27 cellular contexts compared by ENCODE assay signal in the genomic region with DNA sequence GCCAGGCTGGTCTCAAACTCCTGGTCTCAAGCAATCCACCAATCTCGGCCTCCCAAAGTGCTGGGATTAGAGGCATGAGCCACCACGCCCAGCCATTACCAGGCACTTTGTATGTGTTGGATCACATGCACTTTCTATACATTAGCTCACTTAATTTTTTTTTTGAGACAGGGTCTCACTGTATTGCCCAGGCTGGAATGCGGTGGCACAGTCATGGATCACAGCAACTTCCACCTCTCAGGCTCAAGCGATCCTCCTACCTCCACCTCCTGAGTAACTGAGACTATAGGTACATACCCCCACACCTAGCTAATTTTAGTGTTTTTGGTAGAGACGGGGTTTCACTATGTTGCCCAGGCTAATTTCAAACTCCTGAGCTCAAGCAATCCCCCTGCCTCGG.
"Had no signal": no experiment of that assay in that cellular context is flagged by ENCODE, and none has a peak within 500 bp of the region (broad histone marks: within the 10 kb centered on the region; RNA-seq: fewer than 3 reads in every experiment).

No MANE protein-coding gene starts in this region.

- H3K4me1 Mint-ChIP-seq: stimulated activated effector memory CD8-positive, alpha-beta T cell treated with anti-CD3 and anti-CD28 coated beads, Interleukin-12 subunit alpha, Interleukin-12 subunit beta, amount 100 ng/mL, for 72 hours had no signal

- H3K9me3 Mint-ChIP-seq: neural progenitor cell; stimulated activated effector memory CD8-positive, alpha-beta T cell treated with anti-CD3 and anti-CD28 coated beads, Interleukin-12 subunit alpha, Interleukin-12 subunit beta, amount 100 ng/mL, for 72 hours; stimulated activated naive CD8-positive, alpha-beta T cell treated with anti-CD3 and anti-CD28 coated beads, Interleukin-15, Interleukin-2, amounts not matched to agents 100 ng/mL and 50 ng/mL, for 24 hours had no signal

- ATAC-seq: heart right ventricle; left colon; left lung; lower lobe of right lung; naive thymus-derived CD8-positive, alpha-beta T cell; right cardiac atrium; sciatic nerve; stimulated activated effector memory CD8-positive, alpha-beta T cell treated with anti-CD3 and anti-CD28 coated beads, Interleukin-12 subunit alpha, Interleukin-12 subunit beta, amount 100 ng/mL, for 72 hours; upper lobe of right lung had no signal

- H3K9me3 ChIP-seq: heart right ventricle, left lung, lower lobe of right lung, neutrophil, spleen, suprapubic skin, thoracic aorta, tibial artery, upper lobe of right lung had no signal

- H3K36me3 ChIP-seq: heart right ventricle, left lung, lower lobe of right lung, neural progenitor cell, neutrophil, spleen, suprapubic skin, thoracic aorta, tibial artery, upper lobe of right lung had no signal

- DNase-seq: heart right ventricle; hippocampal formation; kidney; left colon; left lung; lower lobe of right lung; mammary epithelial cell; mesenchymal stem cell; naive thymus-derived CD8-positive, alpha-beta T cell; occipital lobe; retina; right cardiac atrium; small intestine; spleen; stimulated activated CD4-positive, alpha-beta T cell treated with anti-CD3 and anti-CD28 coated beads, Interleukin-4, amount 100 ng/mL, for 24 hours; stimulated activated naive CD4-positive, alpha-beta T cell; tibial artery; trophoblast cell; upper lobe of right lung had no signal

- H3K4me3 Mint-ChIP-seq: naive thymus-derived CD8-positive, alpha-beta T cell; neural progenitor cell; stimulated activated effector memory CD8-positive, alpha-beta T cell treated with anti-CD3 and anti-CD28 coated beads, Interleukin-12 subunit alpha, Interleukin-12 subunit beta, amount 100 ng/mL, for 72 hours; stimulated activated naive CD8-positive, alpha-beta T cell treated with anti-CD3 and anti-CD28 coated beads, Interleukin-15, Interleukin-2, amounts not matched to agents 100 ng/mL and 50 ng/mL, for 24 hours had no signal

- H3K4me3 ChIP-seq: heart right ventricle, left lung, lower lobe of right lung, neural progenitor cell, spleen, suprapubic skin, thoracic aorta, tibial artery, upper lobe of right lung had no signal

- H3K36me3 Mint-ChIP-seq: naive thymus-derived CD8-positive, alpha-beta T cell; neural progenitor cell; stimulated activated effector memory CD8-positive, alpha-beta T cell treated with anti-CD3 and anti-CD28 coated beads, Interleukin-12 subunit alpha, Interleukin-12 subunit beta, amount 100 ng/mL, for 72 hours had no signal

- H3K27me3 ChIP-seq: neural progenitor cell had no signal

- H3K4me1 ChIP-seq: lower lobe of right lung, parathyroid adenoma, spleen, suprapubic skin, tibial artery, upper lobe of right lung had no signal

- H3K27ac Mint-ChIP-seq: naive thymus-derived CD8-positive, alpha-beta T cell; stimulated activated effector memory CD8-positive, alpha-beta T cell treated with anti-CD3 and anti-CD28 coated beads, Interleukin-12 subunit alpha, Interleukin-12 subunit beta, amount 100 ng/mL, for 72 hours; stimulated activated naive CD8-positive, alpha-beta T cell treated with anti-CD3 and anti-CD28 coated beads, Interleukin-15, Interleukin-2, amounts not matched to agents 100 ng/mL and 50 ng/mL, for 24 hours had no signal

- H3K27ac ChIP-seq: heart right ventricle, left lung, lower lobe of right lung, neural progenitor cell, neutrophil, parathyroid adenoma, spleen, suprapubic skin, thoracic aorta, tibial artery, upper lobe of right lung had no signal
